ENCODE assay signal across 16 cellular contexts in the genomic region with DNA sequence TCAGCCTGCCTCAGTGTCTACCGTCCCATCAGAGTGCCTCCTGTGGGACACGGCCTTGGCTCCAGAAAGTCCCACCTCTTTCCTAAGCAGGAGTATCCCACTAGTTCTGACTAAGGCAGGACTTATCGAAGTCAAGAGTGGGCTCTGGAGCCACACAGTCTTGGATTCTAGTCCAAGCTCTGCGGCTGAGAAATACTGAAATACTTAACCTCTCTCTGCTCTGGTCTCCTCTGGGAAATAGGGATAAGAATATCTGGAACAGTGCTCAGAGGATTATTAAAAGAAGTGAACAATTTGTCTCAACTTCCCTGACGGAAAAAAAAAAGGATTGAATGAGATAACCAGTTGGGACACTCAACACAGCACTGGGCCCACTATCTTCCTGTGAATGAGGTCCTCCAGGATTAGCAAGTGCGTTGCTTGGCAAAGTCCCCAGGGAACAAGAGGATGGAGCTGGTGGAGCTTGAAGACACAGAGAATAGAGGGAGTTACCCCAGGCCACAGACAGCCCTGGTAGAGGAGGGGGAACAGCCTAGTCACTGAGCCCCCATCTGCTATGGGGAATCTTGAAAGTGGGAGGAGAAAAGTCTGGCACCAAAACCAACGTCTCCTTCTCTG. TPM values are rescaled to one million over a fixed set of nuclear protein-coding genes. Genes with fewer than 3 reads are reported as not detected.
DNase-seq lines count a peak whose midpoint lies in the region; ATAC-seq lines count a peak whose summit lies in the region.
"Had no signal": no experiment of that assay in that cellular context is flagged by ENCODE, and none has a peak within 500 bp of the region (broad histone marks: within the 10 kb centered on the region; RNA-seq: fewer than 3 reads in every experiment).

No MANE protein-coding gene starts in this region.

- no peak overlapping the region for H2BK15ac ChIP-seq in neuronal stem cell (ENCODE audit: low read length)

- no peak overlapping the region for H4K8ac ChIP-seq in neuronal stem cell (ENCODE audit: low read depth, low read length)

- no peaks in the 10 kb centered on the region for H3K27me3 ChIP-seq in right cardiac atrium (ENCODE audit: control insufficient read depth, insufficient read depth)
- H3K27me3 ChIP-seq in BLaER1 treated with 17β-estradiol and CSF1 and Interleukin-3, amounts not matched to agents 10 nM and 100 nM = peaks cover 0 to 3% (median 0%) of the 10 kb centered on the region in 11 experiments; a peak in 1 of 22 replicates
- peaks cover 0 to 34% (median 16%) of the 10 kb centered on the region in 3 experiments for H3K27me3 ChIP-seq in neuronal stem cell (ENCODE audit: control insufficient read depth in 3 of 3, insufficient read depth in 3 of 3, low read depth in 1 of 3, low read length in 3 of 3)

- no peak overlapping the region for H2BK5ac ChIP-seq in neuronal stem cell (ENCODE audit: low read length)

- no peak overlapping the region for H3K14ac ChIP-seq in neuronal stem cell (ENCODE audit: low read length)

- H2AFZ ChIP-seq in neuronal stem cell (ENCODE audit: low read length) = no peak overlapping the region
- H2AFZ ChIP-seq: GM23248 had no signal

- H3K4me2 ChIP-seq in BLaER1 treated with 17β-estradiol and CSF1 and Interleukin-3, amounts not matched to agents 10 nM and 100 nM = peak overlapping the region in 8 of 11 experiments; percentile 45 to 69 (median 48); a peak in 16 of 22 replicates
- no peak overlapping the region for H3K4me2 ChIP-seq in neuronal stem cell (ENCODE audit: insufficient read depth, low read length, poor library complexity, severe bottlenecking)

- no peak overlapping the region for H2AK5ac ChIP-seq in neuronal stem cell (ENCODE audit: low read depth, low read length)

- H4K20me1 ChIP-seq in BLaER1 treated with 17β-estradiol and CSF1 and Interleukin-3, amounts not matched to agents 10 nM and 100 nM = no peaks in the 10 kb centered on the region

- peak; percentile 54 for ATAC-seq in left ventricle myocardium superior
- ATAC-seq in right cardiac atrium = no peak
- ATAC-seq: GM12878, HCT116 had no signal

- H3K9ac ChIP-seq in BLaER1 treated with 17β-estradiol and CSF1 and Interleukin-3, amounts not matched to agents 10 nM and 100 nM = no peak overlapping the region
- H3K9ac ChIP-seq in neuronal stem cell (ENCODE audit: low read depth, low read length, poor library complexity) = no peak overlapping the region
- H3K9ac ChIP-seq: GM23248 had no signal

- no peaks in the 10 kb centered on the region for H3K4me1 ChIP-seq in right cardiac atrium (ENCODE audit: control insufficient read depth, insufficient read depth, low read length)
- peaks cover 0 to 24% (median 16%) of the 10 kb centered on the region in 10 experiments; a peak in 12 of 20 replicates for H3K4me1 ChIP-seq in BLaER1 treated with 17β-estradiol and CSF1 and Interleukin-3, amounts not matched to agents 10 nM and 100 nM
- peaks cover 0 to 4% of the 10 kb centered on the region in 2 donors for H3K4me1 ChIP-seq in neuronal stem cell (ENCODE audit: control insufficient read depth in 2 of 2, insufficient read depth in 1 of 2, low read depth in 1 of 2, low read length in 2 of 2)

- no peak overlapping the region for H3K4ac ChIP-seq in neuronal stem cell (ENCODE audit: low read length)

- 78% methylated on average over 7 of the region's 7 CpGs for WGBS in right cardiac atrium
- WGBS in neuronal stem cell (ENCODE audit: extremely low coverage in 2 of 2, insufficient read length in 2 of 2, insufficient replicate concordance in 1 of 2), 2 donors = no CpG with 5 or more reads among the region's 7 CpGs

- peak overlapping the region; percentile 72 for H3K18ac ChIP-seq in neuronal stem cell (ENCODE audit: low read length)

- no peak overlapping the region for H2BK12ac ChIP-seq in neuronal stem cell (ENCODE audit: low read length)

- H3K79me1 ChIP-seq in neuronal stem cell (ENCODE audit: low read depth, low read length) = no peaks in the 10 kb centered on the region

- H3K9me3 ChIP-seq in right cardiac atrium (ENCODE audit: control insufficient read depth, low read length) = no peaks in the 10 kb centered on the region
- H3K9me3 ChIP-seq in BLaER1 treated with 17β-estradiol and CSF1 and Interleukin-3, amounts not matched to agents 10 nM and 100 nM (replicated peaks in 1 of 11) = no peaks in the 10 kb centered on the region
- H3K9me3 ChIP-seq in neuronal stem cell (replicated peaks in 1 of 2; ENCODE audit: control insufficient read depth in 2 of 2, insufficient read depth in 1 of 2, low read depth in 1 of 2, low read length in 2 of 2) = no peaks in the 10 kb centered on the region

- no peak overlapping the region for H3K4me3 ChIP-seq in right cardiac atrium (ENCODE audit: low read length)
- H3K4me3 ChIP-seq in BLaER1 treated with 17β-estradiol and CSF1 and Interleukin-3, amounts not matched to agents 10 nM and 100 nM = no peak overlapping the region
- no peak overlapping the region for H3K4me3 ChIP-seq in neuronal stem cell (ENCODE audit: low read length in 2 of 2)
- H3K4me3 ChIP-seq: GM12878, GM23248 had no signal

- H3K27ac ChIP-seq in right cardiac atrium (ENCODE audit: low read length) = no peak overlapping the region
- H3K27ac ChIP-seq in BLaER1 treated with 17β-estradiol and CSF1 and Interleukin-3, amounts not matched to agents 10 nM and 100 nM = no peak overlapping the region
- H3K27ac ChIP-seq in neuronal stem cell (replicated peaks; ENCODE audit: low read length) = no peak overlapping the region
- H3K27ac ChIP-seq: GM23248 had no signal

- intact Hi-C loops in left ventricle myocardium superior (cut with micrococcal nuclease) = no loop called here
- intact Hi-C loops in right cardiac atrium (cut with DNase I) = no loop called here

- H3K23ac ChIP-seq in neuronal stem cell (ENCODE audit: low read depth, low read length, poor library complexity) = no peak overlapping the region

- no peak overlapping the region for H4K91ac ChIP-seq in neuronal stem cell (ENCODE audit: low read depth, low read length, poor library complexity)

- no peak for DNase-seq in left ventricle myocardium superior
- no peak for DNase-seq in right cardiac atrium
- no peak for DNase-seq in neuronal stem cell (ENCODE audit: low spot score)
- DNase-seq in HT-29 (ENCODE audit: low spot score) = no peak
- no peak for DNase-seq in activated CD4-positive, CD25-positive, alpha-beta regulatory T cell (lab: John Stamatoyannopoulos, UW)
- DNase-seq: CD4-positive, alpha-beta T cell; CD8-positive, alpha-beta memory T cell; DMS 273 treated with DMSO at 0.1 percent for 48 hours; DMS79; EL; GDM1; GM23248; H9 had no signal

- H3K36me3 ChIP-seq in BLaER1 treated with 17β-estradiol and CSF1 and Interleukin-3, amounts not matched to agents 10 nM and 100 nM = no peaks in the 10 kb centered on the region
- no peaks in the 10 kb centered on the region for H3K36me3 ChIP-seq in neuronal stem cell (replicated peaks in 1 of 2; ENCODE audit: control insufficient read depth in 2 of 2, insufficient read depth in 2 of 2, low read length in 2 of 2)

- H2BK120ac ChIP-seq in neuronal stem cell (ENCODE audit: low read depth, low read length) = no peak overlapping the region

RNA-seq across cellular contexts. Expression of a gene that starts 34.6 kb away (rescaled TPM):
- total RNA-seq in left ventricle myocardium superior (16.8 TPM), right cardiac atrium (10 to 100 TPM; 21.7 to 22.5 (median 22.1) TPM)
- polyA plus RNA-seq in right cardiac atrium = 15.3 TPM
- polyA plus RNA-seq in neuronal stem cell (2013, experiment 1 of 2) = 43.1 TPM
- 44.6 TPM for polyA plus RNA-seq in neuronal stem cell (2013, experiment 2 of 2)
- total RNA-seq in HT-29 (2014; rRNA removed; shearing (Covaris generic)) = 17.2 and 18.4 TPM in 2 replicates
